Comparison of ENCODE assay signal across 9 cellular contexts in genomic region chr1:154975409-154976205, GRCh38. TPM values are rescaled to one million over a fixed set of nuclear protein-coding genes. Genes with fewer than 3 reads are reported as not detected.
A peak's percentile ranks its signal among the peaks of the same experiment; 100 is the strongest.
DNase-seq lines count a peak whose midpoint lies in the region; ATAC-seq and TF ChIP-seq lines count a peak whose summit lies in the region.
"Had no signal": no experiment of that assay in that cellular context is flagged by ENCODE, and none has a peak within 500 bp of the region (broad histone marks: within the 10 kb centered on the region; RNA-seq: fewer than 3 reads in every experiment).

No MANE protein-coding gene starts in this region.

- H3K4me2 ChIP-seq in PC-3 (ENCODE audit: low read length) = peak overlapping the region; percentile 88

- no peaks in the 10 kb centered on the region for H3K27me3 Mint-ChIP-seq in activated naive CD8-positive, alpha-beta T cell treated with anti-CD3 and anti-CD28 coated beads, Interleukin-2, amount 10 ng/mL, durations not matched to agents 7 days and 5 days

- DNase-seq in NCI-H146 (lab: John Stamatoyannopoulos, UW) (peak; percentile 27), NCI-H146 treated with DMSO at 0.1 percent for 48 hours (lab: John Stamatoyannopoulos, UW; ENCODE audit: unreplicated experiment) (no peak), PC-3 (no peak), cortex of kidney (lab: John Stamatoyannopoulos, UW) (no peak)
- DNase-seq in activated naive CD8-positive, alpha-beta T cell treated with anti-CD3 and anti-CD28 coated beads, Interleukin-2, amount 10 ng/mL, durations not matched to agents 7 days and 5 days = peak; percentile 63
- DNase-seq in stimulated activated CD4-positive, alpha-beta T cell treated with anti-CD3 and anti-CD28 coated beads, Interleukin-15, amount 100 ng/mL, for 24 hours = peak; percentile 80

- peaks cover 33% of the 10 kb centered on the region for H3K4me1 Mint-ChIP-seq in activated naive CD8-positive, alpha-beta T cell treated with anti-CD3 and anti-CD28 coated beads, Interleukin-2, amount 10 ng/mL, durations not matched to agents 7 days and 5 days

- TF ChIP-seq CTCF in PC-3 (conservative IDR thresholded peaks at IDR 0.05; ENCODE audit: low read depth, low read length) = no peak

- peaks cover 9% of the 10 kb centered on the region for H3F3A ChIP-seq in PC-3 (ENCODE audit: low read length, unreplicated experiment)

- H3K79me2 ChIP-seq in PC-3 (ENCODE audit: low read length) = peaks cover 64% of the 10 kb centered on the region

- H3K4me3 ChIP-seq in PC-3 (ENCODE audit: low read length) (peak overlapping the region; percentile 80), iPS-15b (ENCODE audit: low read depth, low read length) (peak overlapping the region; percentile 78)

- BruUV-seq in PC-3 (replicated peaks; lab: Mats Ljungman, UMichigan) = TSS peak; percentile 67

- peaks cover 23% of the 10 kb centered on the region for H3K36me3 ChIP-seq in PC-3 (ENCODE audit: low read depth, low read length)
- peaks cover 11% of the 10 kb centered on the region for H3K36me3 ChIP-seq in iPS-15b (ENCODE audit: control insufficient read depth, insufficient read depth, low read length)

- CTCF ChIA-PET in PC-3 (lab: Charles Lee) = interaction anchor here (1.0 kb wide), 1 partner anchor 109 kb away, joined by 3 read pairs; no protein-coding TSS in a partner anchor

- no peak overlapping the region for H3K27ac Mint-ChIP-seq in activated naive CD8-positive, alpha-beta T cell treated with anti-CD3 and anti-CD28 coated beads, Interleukin-2, amount 10 ng/mL, durations not matched to agents 7 days and 5 days
- H3K27ac Mint-ChIP-seq: nephron had no signal

- ATAC-seq in PC-3 (no peak), GM21529 (IDR thresholded peaks at IDR 0.05; ENCODE audit: unreplicated experiment) (no peak)
- ATAC-seq in activated naive CD8-positive, alpha-beta T cell treated with anti-CD3 and anti-CD28 coated beads, Interleukin-2, amount 10 ng/mL, durations not matched to agents 7 days and 5 days (ENCODE audit: low read depth) = no peak

- H3K9me2 ChIP-seq in PC-3 (replicated peaks; ENCODE audit: low read length) = no peaks in the 10 kb centered on the region

- H3K9ac ChIP-seq in PC-3 (ENCODE audit: low read length) (peak overlapping the region; percentile 89), iPS-15b (ENCODE audit: low read depth, low read length) (peak overlapping the region; percentile 78)

- H4K20me1 ChIP-seq in PC-3 (ENCODE audit: low read length) = peaks cover 13% of the 10 kb centered on the region; the same call in 1 of the 2 replicates

- H3K4me1 ChIP-seq in PC-3 (ENCODE audit: insufficient read depth, low read length) (peaks cover 48% of the 10 kb centered on the region), iPS-15b (ENCODE audit: control insufficient read depth, insufficient read depth, low read length) (peaks cover 13% of the 10 kb centered on the region)

- peak overlapping the region; percentile 96 for H3K27ac ChIP-seq in PC-3 (ENCODE audit: low read length)

- peak overlapping the region; percentile 65 for H2AFZ ChIP-seq in PC-3 (ENCODE audit: low read length)

- POLR2A ChIA-PET in PC-3 (lab: Charles Lee; ENCODE audit: unreplicated experiment) = no interaction called here
- POLR2A ChIA-PET in activated naive CD8-positive, alpha-beta T cell treated with anti-CD3 and anti-CD28 coated beads, Interleukin-2, amount 10 ng/mL, durations not matched to agents 7 days and 5 days (lab: Charles Lee) = interaction anchor here (0.6 to 3.5 kb wide), 10 partner anchors 8 to 45 kb away, joined by 3 to 43 read pairs (median 15); partner anchors contain the start of genes FLAD1, PBXIP1 and PYGO2

- no peaks in the 10 kb centered on the region for H3K9me3 Mint-ChIP-seq in activated naive CD8-positive, alpha-beta T cell treated with anti-CD3 and anti-CD28 coated beads, Interleukin-2, amount 10 ng/mL, durations not matched to agents 7 days and 5 days
- H3K9me3 Mint-ChIP-seq: nephron had no signal

- no peaks in the 10 kb centered on the region for H3K9me3 ChIP-seq in PC-3 (ENCODE audit: low read length)
- no peaks in the 10 kb centered on the region for H3K9me3 ChIP-seq in iPS-15b (ENCODE audit: control insufficient read depth, insufficient read depth, low read length)

- intact Hi-C loops in PC-3 (cut with micrococcal nuclease) = no loop called here

- no peak overlapping the region for H3K4me3 Mint-ChIP-seq in activated naive CD8-positive, alpha-beta T cell treated with anti-CD3 and anti-CD28 coated beads, Interleukin-2, amount 10 ng/mL, durations not matched to agents 7 days and 5 days
- H3K4me3 Mint-ChIP-seq: nephron had no signal

- H3K36me3 Mint-ChIP-seq in activated naive CD8-positive, alpha-beta T cell treated with anti-CD3 and anti-CD28 coated beads, Interleukin-2, amount 10 ng/mL, durations not matched to agents 7 days and 5 days = peaks cover 14% of the 10 kb centered on the region

- no peaks in the 10 kb centered on the region for H3K27me3 ChIP-seq in PC-3 (ENCODE audit: low read length)
- no peaks in the 10 kb centered on the region for H3K27me3 ChIP-seq in iPS-15b (ENCODE audit: control insufficient read depth, insufficient read depth, low read length)

RNA-seq across cellular contexts. Expression of gene CKS1B, which starts 1.1 kb away (rescaled TPM):
- total RNA-seq in PC-3 (2014; rRNA removed) = 330 and 390 TPM in 2 replicates
- 100 to 1,000 TPM; 112 to 114 TPM for total RNA-seq in activated naive CD8-positive, alpha-beta T cell treated with anti-CD3 and anti-CD28 coated beads, Interleukin-2, amount 10 ng/mL, durations not matched to agents 7 days and 5 days

RNA-seq across cellular contexts. Expression of gene SHC1, which starts 5.1 kb away (rescaled TPM):
- 106 and 107 TPM in 2 replicates for total RNA-seq in PC-3 (2014; rRNA removed)
- 10 to 100 TPM; 67.4 to 72.3 TPM for total RNA-seq in activated naive CD8-positive, alpha-beta T cell treated with anti-CD3 and anti-CD28 coated beads, Interleukin-2, amount 10 ng/mL, durations not matched to agents 7 days and 5 days

RNA-seq across cellular contexts. Expression of gene FLAD1, which starts 7.5 kb away (rescaled TPM):
- total RNA-seq in PC-3 (2014; rRNA removed) = 58.5 and 84.0 TPM in 2 replicates
- 10 to 100 TPM; 46.2 to 48.9 TPM for total RNA-seq in activated naive CD8-positive, alpha-beta T cell treated with anti-CD3 and anti-CD28 coated beads, Interleukin-2, amount 10 ng/mL, durations not matched to agents 7 days and 5 days

RNA-seq across cellular contexts. Expression of gene PYGO2, which starts 14.0 kb away (rescaled TPM):
- total RNA-seq in PC-3 (2014; rRNA removed) = 41.7 and 43.3 TPM in 2 replicates
- 10 to 100 TPM; 55.3 TPM for total RNA-seq in activated naive CD8-positive, alpha-beta T cell treated with anti-CD3 and anti-CD28 coated beads, Interleukin-2, amount 10 ng/mL, durations not matched to agents 7 days and 5 days

RNA-seq across cellular contexts. Expression of gene LENEP, which starts 17.8 kb away (rescaled TPM):
- not detected in 2 replicates for total RNA-seq in PC-3 (2014; rRNA removed)
- total RNA-seq in activated naive CD8-positive, alpha-beta T cell treated with anti-CD3 and anti-CD28 coated beads, Interleukin-2, amount 10 ng/mL, durations not matched to agents 7 days and 5 days = 1 to 10 TPM; 1.1 to 1.9 TPM

Comparison
In these comparisons a context has a peak if more than half of its experiments do, and no peak if none do; other contexts are left out.
1. DNase-seq: peak in NCI-H146 (single experiment), activated naive CD8-positive, alpha-beta T cell treated with anti-CD3 and anti-CD28 coated beads, Interleukin-2, amount 10 ng/mL, durations not matched to agents 7 days and 5 days (single experiment) and stimulated activated CD4-positive, alpha-beta T cell treated with anti-CD3 and anti-CD28 coated beads, Interleukin-15, amount 100 ng/mL, for 24 hours (single experiment); none in NCI-H146 treated with DMSO at 0.1 percent for 48 hours (single experiment), PC-3 (single experiment) and cortex of kidney (single experiment).